In genomic region chr6:152220785-152221184, GRCh38 we compare ENCODE assay signal across 19 cellular contexts.
A peak's percentile ranks its signal among the peaks of the same experiment; 100 is the strongest.
DNase-seq lines count a peak whose midpoint lies in the region; ATAC-seq, FAIRE-seq and TF ChIP-seq lines count a peak whose summit lies in the region.
"Had no signal": no experiment of that assay in that cellular context is flagged by ENCODE, and none has a peak within 500 bp of the region (broad histone marks: within the 10 kb centered on the region; RNA-seq: fewer than 3 reads in every experiment).

No MANE protein-coding gene starts in this region.

- no peak overlapping the region for H3K27ac Mint-ChIP-seq in activated CD4-positive, alpha-beta T cell treated with anti-CD3 and anti-CD28 coated beads for 36 hours
- H3K27ac Mint-ChIP-seq in activated CD4-positive, alpha-beta T cell treated with anti-CD3 and anti-CD28 coated beads, Interleukin-2, amount 10 ng/mL, durations not matched to agents 24 days and 14 days = no peak overlapping the region

- CTCF ChIA-PET in PC-9 (lab: Charles Lee) = no interaction called here
- CTCF ChIA-PET in activated CD4-positive, alpha-beta T cell treated with anti-CD3 and anti-CD28 coated beads for 36 hours (lab: Charles Lee) = interaction anchor here (1.4 kb wide), 1 partner anchor 22 kb away, joined by 3 read pairs; no protein-coding TSS in a partner anchor

- H3K27me3 ChIP-seq in PC-9 (ENCODE audit: insufficient read depth, low read depth) = no peaks in the 10 kb centered on the region

- H3K4me1 ChIP-seq in PC-9 (replicated peaks; ENCODE audit: insufficient read depth) = no peaks in the 10 kb centered on the region
- H3K4me1 ChIP-seq: Caco-2 had no signal

- H3K4me3 Mint-ChIP-seq in activated CD4-positive, alpha-beta T cell treated with anti-CD3 and anti-CD28 coated beads for 36 hours = no peak overlapping the region
- H3K4me3 Mint-ChIP-seq in activated CD4-positive, alpha-beta T cell treated with anti-CD3 and anti-CD28 coated beads, Interleukin-2, amount 10 ng/mL, durations not matched to agents 24 days and 14 days = no peak overlapping the region

- H2AFZ ChIP-seq in PC-9 = 0 out of 2 replicates have a peak overlapping the region, but pooled peaks have one; percentile 16
- H2AFZ ChIP-seq: GM23248 had no signal

- no peaks in the 10 kb centered on the region for H3K79me2 ChIP-seq in PC-9 (ENCODE audit: low read depth)

- H3K9me2 ChIP-seq in PC-9 (ENCODE audit: insufficient read depth) = no peaks in the 10 kb centered on the region; the same call in 1 of the 2 replicates

- no peak overlapping the region for H3K4me2 ChIP-seq in PC-9

- intact Hi-C loops in PC-9 (cut with micrococcal nuclease; ENCODE audit: unreplicated experiment) (no loop called here), left ventricle myocardium superior (cut with micrococcal nuclease) (no loop called here)
- intact Hi-C loops in activated CD4-positive, alpha-beta T cell treated with anti-CD3 and anti-CD28 coated beads for 36 hours (cut with DNase I, micrococcal nuclease) = no loop called here
- intact Hi-C loops in activated CD4-positive, alpha-beta T cell treated with anti-CD3 and anti-CD28 coated beads, Interleukin-2, amount 10 ng/mL, durations not matched to agents 24 days and 14 days (cut with micrococcal nuclease) = no loop called here

- peaks cover 2% of the 10 kb centered on the region for H3K4me1 Mint-ChIP-seq in activated CD4-positive, alpha-beta T cell treated with anti-CD3 and anti-CD28 coated beads for 36 hours
- H3K4me1 Mint-ChIP-seq in activated CD4-positive, alpha-beta T cell treated with anti-CD3 and anti-CD28 coated beads, Interleukin-2, amount 10 ng/mL, durations not matched to agents 24 days and 14 days = no peaks in the 10 kb centered on the region

- peaks cover 14% of the 10 kb centered on the region for H3K9me3 Mint-ChIP-seq in activated CD4-positive, alpha-beta T cell treated with anti-CD3 and anti-CD28 coated beads for 36 hours (ENCODE audit: low read depth)
- H3K9me3 Mint-ChIP-seq in activated CD4-positive, alpha-beta T cell treated with anti-CD3 and anti-CD28 coated beads, Interleukin-2, amount 10 ng/mL, durations not matched to agents 24 days and 14 days = peaks cover 16% of the 10 kb centered on the region

- peaks cover 6% of the 10 kb centered on the region; the same call in 1 of the 2 replicates for H3K9me3 ChIP-seq in PC-9 (ENCODE audit: insufficient read depth, low read depth)

- TF ChIP-seq CTCF in AG09319 (IDR thresholded peaks at IDR 0.05; ENCODE audit: low read depth, low read length) = no peak
- TF ChIP-seq CTCF in PC-9 (conservative IDR thresholded peaks at IDR 0.05) = no peak

- BruUV-seq in PC-9 (replicated peaks; lab: Mats Ljungman, UMichigan) = no TSS peak

- POLR2A ChIA-PET in PC-9 (lab: Charles Lee; ENCODE audit: unreplicated experiment) = interaction anchor here (0.6 kb wide), 1 partner anchor 26 kb away, joined by 3 read pairs; no protein-coding TSS in a partner anchor
- POLR2A ChIA-PET in activated CD4-positive, alpha-beta T cell treated with anti-CD3 and anti-CD28 coated beads for 36 hours (lab: Charles Lee) = no interaction called here

- H3K27me3 Mint-ChIP-seq in activated CD4-positive, alpha-beta T cell treated with anti-CD3 and anti-CD28 coated beads for 36 hours = no peaks in the 10 kb centered on the region
- no peaks in the 10 kb centered on the region for H3K27me3 Mint-ChIP-seq in activated CD4-positive, alpha-beta T cell treated with anti-CD3 and anti-CD28 coated beads, Interleukin-2, amount 10 ng/mL, durations not matched to agents 24 days and 14 days

- H3K27ac ChIP-seq in PC-9 = no peak overlapping the region
- H3K27ac ChIP-seq: GM23248, HL-60 had no signal

- no peaks in the 10 kb centered on the region for H3K36me3 ChIP-seq in PC-9 (ENCODE audit: low read depth)

- no peaks in the 10 kb centered on the region for H4K20me1 ChIP-seq in PC-9 (ENCODE audit: insufficient read depth)

- DNase-seq in AG09319 (ENCODE audit: extremely low read depth, low read depth) (peak; percentile 23), PC-9 (no peak), fibroblast of peridontal ligament (ENCODE audit: extremely low read depth) (peak; percentile 50), left ventricle myocardium superior (no peak), frontal cortex (ENCODE audit: low spot score in 2 of 2) (no peak)
- DNase-seq in activated CD4-positive, alpha-beta T cell treated with anti-CD3 and anti-CD28 coated beads for 36 hours = no peak
- DNase-seq in activated CD4-positive, alpha-beta T cell treated with anti-CD3 and anti-CD28 coated beads, Interleukin-2, amount 10 ng/mL, durations not matched to agents 24 days and 14 days = no peak
- DNase-seq: AML-193; Caco-2; GM23248; KBM-7; NCI-H1092; NCI-H2107; NCI-H226; NCI-H69; NK-92 treated with Interleukin-12 subunit alpha and Interleukin-12 subunit beta, amount 100 ng/mL, for 24 hours had no signal

- no peak overlapping the region for H3K4me3 ChIP-seq in PC-9
- H3K4me3 ChIP-seq: GM23248 had no signal

- no peaks in the 10 kb centered on the region for H3F3A ChIP-seq in PC-9 (ENCODE audit: insufficient read depth, low read depth)

- ATAC-seq in left ventricle myocardium superior (peak; percentile 95), HG02588 (IDR thresholded peaks at IDR 0.05; ENCODE audit: unreplicated experiment) (no peak)
- ATAC-seq in activated CD4-positive, alpha-beta T cell treated with anti-CD3 and anti-CD28 coated beads for 36 hours = no peak

- H3K36me3 Mint-ChIP-seq in activated CD4-positive, alpha-beta T cell treated with anti-CD3 and anti-CD28 coated beads for 36 hours (ENCODE audit: low read depth) = peaks cover 55% of the 10 kb centered on the region
- peaks cover 64% of the 10 kb centered on the region for H3K36me3 Mint-ChIP-seq in activated CD4-positive, alpha-beta T cell treated with anti-CD3 and anti-CD28 coated beads, Interleukin-2, amount 10 ng/mL, durations not matched to agents 24 days and 14 days (ENCODE audit: low read depth)

- no peak for FAIRE-seq in frontal cortex (lab: Jason Lieb, UNC)
- FAIRE-seq: GM19239 had no signal

Comparison
In these comparisons a context has a peak if more than half of its experiments do, and no peak if none do; other contexts are left out.
1. DNase-seq: peak in AG09319 (single experiment) and fibroblast of peridontal ligament (single experiment); none in PC-9 (0 of 2), left ventricle myocardium superior (single experiment), frontal cortex (0 of 2), activated CD4-positive, alpha-beta T cell treated with anti-CD3 and anti-CD28 coated beads for 36 hours (single experiment) and activated CD4-positive, alpha-beta T cell treated with anti-CD3 and anti-CD28 coated beads, Interleukin-2, amount 10 ng/mL, durations not matched to agents 24 days and 14 days (single experiment).